ENCODE assay signal across 16 cellular contexts in genomic region chr6:20866940-20867630, GRCh38.
DNase-seq lines count a peak whose midpoint lies in the region; ATAC-seq, FAIRE-seq and TF ChIP-seq lines count a peak whose summit lies in the region.
"Had no signal": no experiment of that assay in that cellular context is flagged by ENCODE, and none has a peak within 500 bp of the region (broad histone marks: within the 10 kb centered on the region; RNA-seq: fewer than 3 reads in every experiment).

No MANE protein-coding gene starts in this region.

- H3K9me3 ChIP-seq in RWPE2 (ENCODE audit: severe bottlenecking), result no peaks in the 10 kb centered on the region
- no peaks in the 10 kb centered on the region for H3K9me3 ChIP-seq in Caco-2
- H3K9me3 ChIP-seq: thyroid gland had no signal

- H3K9me3 Mint-ChIP-seq in Caco-2 (ENCODE audit: unreplicated experiment), result no peaks in the 10 kb centered on the region
- no peaks in the 10 kb centered on the region for H3K9me3 Mint-ChIP-seq in stimulated activated memory B cell treated with anti-CD40 and anti-IgM and Interleukin-4, amounts not matched to agents 10 μg/mL and 1 μg/mL and 100 μg/mL, for 72 hours
- H3K9me3 Mint-ChIP-seq: activated CD8-positive, alpha-beta T cell treated with anti-CD3 and anti-CD28 coated beads for 36 hours; dendritic cell treated with granulocyte-macrophage colony-stimulating factor and Interleukin-4, amounts not matched to agents 40 ng/mL and 50 ng/mL, for 4 days; natural killer cell had no signal

- H3K36me3 ChIP-seq in RWPE2 (ENCODE audit: low read depth), result no peaks in the 10 kb centered on the region
- no peaks in the 10 kb centered on the region for H3K36me3 ChIP-seq in Caco-2 (ENCODE audit: control insufficient read depth, insufficient read depth, low read length)
- H3K36me3 ChIP-seq: thyroid gland had no signal

- H3K27ac ChIP-seq in RWPE2 (ENCODE audit: poor library complexity, severe bottlenecking) (no peak overlapping the region), foreskin keratinocyte (no peak overlapping the region), substantia nigra (ENCODE audit: low read depth, low read length, poor library complexity, severe bottlenecking) (no peak overlapping the region)
- H3K27ac ChIP-seq: thyroid gland had no signal

- H3K4me3 Mint-ChIP-seq in Caco-2 (ENCODE audit: unreplicated experiment), result no peak overlapping the region
- no peak overlapping the region for H3K4me3 Mint-ChIP-seq in stimulated activated memory B cell treated with anti-CD40 and anti-IgM and Interleukin-4, amounts not matched to agents 10 μg/mL and 1 μg/mL and 100 μg/mL, for 72 hours
- H3K4me3 Mint-ChIP-seq: activated CD8-positive, alpha-beta T cell treated with anti-CD3 and anti-CD28 coated beads for 36 hours; dendritic cell treated with granulocyte-macrophage colony-stimulating factor and Interleukin-4, amounts not matched to agents 40 ng/mL and 50 ng/mL, for 4 days; natural killer cell had no signal

- no TSS peak for BruUV-seq in Caco-2 (replicated peaks; lab: Mats Ljungman, UMichigan)

- FAIRE-seq in D721Med (lab: Jason Lieb, UNC) (peak; percentile 91), HTR-8/SVneo (lab: Jason Lieb, UNC) (peak; percentile 26)

- intact Hi-C loops in Caco-2 (cut with micrococcal nuclease; ENCODE audit: unreplicated experiment), result no loop called here

- DNase-seq in D721Med (ENCODE audit: insufficient read length, low spot score), result no peak
- DNase-seq in HTR-8/SVneo (ENCODE audit: insufficient read length, low spot score), result no peak
- DNase-seq in RWPE2 (ENCODE audit: low spot score), result no peak
- DNase-seq in foreskin keratinocyte, result no peak
- DNase-seq in NCI-H2196 treated with DMSO at 0.1 percent for 48 hours (lab: John Stamatoyannopoulos, UW; ENCODE audit: unreplicated experiment), result no peak
- no peak for DNase-seq in Caco-2
- DNase-seq in substantia nigra (lab: John Stamatoyannopoulos, UW), result no peak
- DNase-seq: activated CD8-positive, alpha-beta T cell treated with anti-CD3 and anti-CD28 coated beads for 36 hours; DND-41; natural killer cell; NCI-H526; Right ventricle myocardium superior; stimulated activated CD8-positive, alpha-beta memory T cell treated with anti-CD3 and anti-CD28 coated beads, Interleukin-4, amount 100 ng/mL, for 48 hours; thyroid gland had no signal

- H3K27ac Mint-ChIP-seq in Caco-2 (ENCODE audit: unreplicated experiment), result no peak overlapping the region
- H3K27ac Mint-ChIP-seq in stimulated activated memory B cell treated with anti-CD40 and anti-IgM and Interleukin-4, amounts not matched to agents 10 μg/mL and 1 μg/mL and 100 μg/mL, for 72 hours, result no peak overlapping the region
- H3K27ac Mint-ChIP-seq: activated CD8-positive, alpha-beta T cell treated with anti-CD3 and anti-CD28 coated beads for 36 hours; dendritic cell treated with granulocyte-macrophage colony-stimulating factor and Interleukin-4, amounts not matched to agents 40 ng/mL and 50 ng/mL, for 4 days; natural killer cell had no signal

- no peaks in the 10 kb centered on the region for H3K27me3 Mint-ChIP-seq in Caco-2 (ENCODE audit: insufficient read depth, unreplicated experiment)
- H3K27me3 Mint-ChIP-seq in stimulated activated memory B cell treated with anti-CD40 and anti-IgM and Interleukin-4, amounts not matched to agents 10 μg/mL and 1 μg/mL and 100 μg/mL, for 72 hours, result no peaks in the 10 kb centered on the region
- H3K27me3 Mint-ChIP-seq: activated CD8-positive, alpha-beta T cell treated with anti-CD3 and anti-CD28 coated beads for 36 hours; dendritic cell treated with granulocyte-macrophage colony-stimulating factor and Interleukin-4, amounts not matched to agents 40 ng/mL and 50 ng/mL, for 4 days had no signal

- CTCF ChIA-PET in Caco-2 (lab: Charles Lee), result no interaction called here

- H3K27me3 ChIP-seq in RWPE2 (ENCODE audit: insufficient read depth, poor library complexity, severe bottlenecking), result no peaks in the 10 kb centered on the region
- no peaks in the 10 kb centered on the region for H3K27me3 ChIP-seq in foreskin keratinocyte
- H3K27me3 ChIP-seq in Caco-2 (replicated peaks; ENCODE audit: control insufficient read depth, insufficient read depth, low read length), result no peaks in the 10 kb centered on the region
- H3K27me3 ChIP-seq: thyroid gland had no signal

- TF ChIP-seq CTCF in D721Med (IDR thresholded peaks at IDR 0.05; ENCODE audit: insufficient read depth, missing control alignments) (no peak), RWPE2 (IDR thresholded peaks at IDR 0.05; ENCODE audit: poor library complexity, severe bottlenecking) (no peak), foreskin keratinocyte (conservative IDR thresholded peaks at IDR 0.05) (no peak), Caco-2 (IDR thresholded peaks at IDR 0.05; ENCODE audit: insufficient read depth in 1 of 2, low read depth in 1 of 2, low read length in 1 of 2, severe bottlenecking in 1 of 2, unreplicated experiment in 1 of 2) (no peak)

- no peaks in the 10 kb centered on the region for H3K36me3 Mint-ChIP-seq in Caco-2 (ENCODE audit: insufficient read depth, unreplicated experiment)
- H3K36me3 Mint-ChIP-seq in stimulated activated memory B cell treated with anti-CD40 and anti-IgM and Interleukin-4, amounts not matched to agents 10 μg/mL and 1 μg/mL and 100 μg/mL, for 72 hours, result no peaks in the 10 kb centered on the region
- H3K36me3 Mint-ChIP-seq: natural killer cell had no signal

- POLR2A ChIA-PET in Caco-2 (lab: Charles Lee), result no interaction called here

- H3K4me3 ChIP-seq in RWPE2 (ENCODE audit: severe bottlenecking) (no peak overlapping the region), Caco-2 (ENCODE audit: low read depth, low read length) (no peak overlapping the region)
- H3K4me3 ChIP-seq: thyroid gland had no signal

- H3K4me1 ChIP-seq in RWPE2 (ENCODE audit: insufficient read depth, poor library complexity, severe bottlenecking) (peaks cover 11% of the 10 kb centered on the region), foreskin keratinocyte (no peaks in the 10 kb centered on the region), Caco-2 (peaks cover 14% of the 10 kb centered on the region)
- H3K4me1 ChIP-seq: thyroid gland had no signal

- H3K4me1 Mint-ChIP-seq in Caco-2 (ENCODE audit: low read depth, unreplicated experiment), result no peaks in the 10 kb centered on the region
- no peaks in the 10 kb centered on the region for H3K4me1 Mint-ChIP-seq in stimulated activated memory B cell treated with anti-CD40 and anti-IgM and Interleukin-4, amounts not matched to agents 10 μg/mL and 1 μg/mL and 100 μg/mL, for 72 hours

- peak; percentile 35; the same call in 2 of the 3 replicates for ATAC-seq in RWPE2 (ENCODE audit: low read depth)
- peak; percentile 42 for ATAC-seq in foreskin keratinocyte
- ATAC-seq in stimulated activated memory B cell treated with anti-CD40 and anti-IgM and Interleukin-4, amounts not matched to agents 10 μg/mL and 1 μg/mL and 100 μg/mL, for 72 hours, result no peak
- ATAC-seq: activated CD8-positive, alpha-beta T cell treated with anti-CD3 and anti-CD28 coated beads for 36 hours; natural killer cell had no signal
